Comparison of ENCODE assay signal across 2 cellular contexts in genomic region chr11:8899119-8899753, GRCh38.
TF ChIP-seq lines count a peak whose summit lies in the region.

No MANE protein-coding gene starts in this region.

TF ChIP-seq in HepG2, 621 proteins besides CTCF, POLR2A, EP300 and RAD21:
- TF ChIP-seq ZFP1 (CRISPR knock-in tag; IDR thresholded peaks at IDR 0.05) (0 out of 2 replicates have a peak, but pooled peaks have one; percentile 52), ZNF496 (CRISPR knock-in tag; IDR thresholded peaks at IDR 0.05; ENCODE audit: insufficient replicate concordance) (no peak)
TF ChIP-seq in HepG2: peak in this region for 1.

TF ChIP-seq in K562, 482 proteins besides CTCF, POLR2A, EP300 and RAD21:
- TF ChIP-seq ZFP1 (CRISPR knock-in tag; IDR thresholded peaks at IDR 0.05) (peak; percentile 90), NR2C1 (IDR thresholded peaks at IDR 0.05) (no peak), NR2C1 (tag; IDR thresholded peaks at IDR 0.05) (no peak)
